In the genomic region with DNA sequence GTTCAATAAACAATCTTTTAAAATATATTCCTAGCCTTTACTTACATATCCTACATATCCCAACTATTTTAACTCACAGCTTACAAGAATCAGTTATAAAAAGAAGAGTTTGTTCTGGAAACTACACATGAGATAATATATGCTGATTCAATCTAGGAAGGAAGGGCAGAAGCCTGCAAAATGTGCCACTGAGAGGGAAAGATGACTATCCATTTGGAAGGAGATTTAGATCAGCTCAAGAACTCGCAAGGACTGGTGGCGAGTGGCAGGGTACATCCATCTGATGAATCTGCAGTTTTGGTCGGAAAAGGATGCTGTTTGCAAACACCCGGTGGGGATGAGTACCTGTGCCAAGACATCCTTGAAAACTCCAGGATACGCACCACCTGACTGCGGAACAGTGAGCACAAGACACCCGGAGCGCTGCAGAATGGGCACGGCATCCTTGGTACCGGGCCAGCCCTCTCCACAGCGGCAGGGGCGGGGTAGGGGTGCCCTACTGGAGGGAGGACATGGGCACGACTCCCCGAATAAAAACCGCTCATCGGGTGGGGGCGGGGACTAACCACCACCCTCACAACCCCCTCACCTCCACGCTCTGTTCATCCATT, we compare ENCODE assay signal across 8 cellular contexts. TPM values are rescaled to one million over a fixed set of nuclear protein-coding genes. Genes with fewer than 3 reads are reported as not detected.
DNase-seq lines count a peak whose midpoint lies in the region; ATAC-seq, FAIRE-seq and TF ChIP-seq lines count a peak whose summit lies in the region.

No MANE protein-coding gene starts in this region.

- peaks cover 0 to 24% of the 10 kb centered on the region in 2 donors for H3K36me3 ChIP-seq in psoas muscle (ENCODE audit: insufficient read depth in 1 of 2, low read depth in 1 of 2)

- ATAC-seq in GM21723 (IDR thresholded peaks at IDR 0.05; ENCODE audit: unreplicated experiment) (peak; percentile 39), T-cell (replicated peaks in 1 of 4) (peak; percentile 63 to 66 (median 66)), left ventricle myocardium superior (peak; percentile 64), psoas muscle (peak; percentile 43 to 59 (median 48))

- BruUV-seq in Calu3 (replicated peaks; lab: Mats Ljungman, UMichigan): no TSS peak

- peak overlapping the region; percentile 90 for H3K4me3 ChIP-seq in psoas muscle

- no peaks in the 10 kb centered on the region for H3K27me3 ChIP-seq in psoas muscle (ENCODE audit: insufficient read depth in 3 of 3, low read length in 2 of 3)

- POLR2A ChIA-PET in T-cell (lab: Charles Lee): interaction anchor here in 1 of 2 donors (0.9 to 1.3 kb wide), 2 partner anchors 12 to 46 kb away, joined by 4 read pairs; no protein-coding TSS in a partner anchor

- intact Hi-C loops in Calu3 (cut with micrococcal nuclease; ENCODE audit: unreplicated experiment): loop anchor here (10.0 kb wide), 1 partner anchor 49 kb away; a partner anchor contains a TSS
- intact Hi-C loops in left ventricle myocardium superior (cut with micrococcal nuclease): no loop called here
- intact Hi-C loops in psoas muscle (cut with DNase I): loop anchor here in 1 of 2 donors (5.0 kb wide), 1 partner anchor 46 kb away; no protein-coding TSS in a partner anchor

- CTCF ChIA-PET in Calu3 (lab: Charles Lee): interaction anchor here (1.7 kb wide), 1 partner anchor 49 kb away, joined by 6 read pairs; a partner anchor contains a TSS
- CTCF ChIA-PET in T-cell (lab: Charles Lee): interaction anchor here in 1 of 2 donors (3.1 kb wide), 1 partner anchor 49 kb away, joined by 18 read pairs; a partner anchor contains a TSS

- H3K36me3 Mint-ChIP-seq in Calu3 (ENCODE audit: insufficient read depth, unreplicated experiment) (peaks cover 20% of the 10 kb centered on the region), T-cell (peaks cover 19% of the 10 kb centered on the region)

- FAIRE-seq in urothelium cell line (lab: Jason Lieb, UNC): peak; percentile 67

- TF ChIP-seq CTCF in Calu3 (IDR thresholded peaks at IDR 0.05; ENCODE audit: unreplicated experiment): no peak
- no peak for TF ChIP-seq CTCF in psoas muscle (IDR thresholded peaks at IDR 0.05)

- H3K9me3 ChIP-seq in psoas muscle: no peaks in the 10 kb centered on the region

- DNase-seq in Calu3 (peak; percentile 45), KG1 (lab: John Stamatoyannopoulos, UW) (peak; percentile 16), T-cell (peak; percentile 46 to 85 (median 78)), amniotic epithelial cell (ENCODE audit: low read depth) (peak; percentile 33), left ventricle myocardium superior (peak; percentile 79), psoas muscle (peak; percentile 64 to 75), urothelium cell line (ENCODE audit: low spot score) (peak; percentile 81)

- H3K27ac Mint-ChIP-seq in Calu3 (ENCODE audit: unreplicated experiment): peak overlapping the region; percentile 81
- peak overlapping the region; percentile 87 to 91 for H3K27ac Mint-ChIP-seq in T-cell

- no peaks in the 10 kb centered on the region for H3K4me1 Mint-ChIP-seq in Calu3 (ENCODE audit: low read depth, unreplicated experiment)
- H3K4me1 Mint-ChIP-seq in T-cell: peaks cover 40 to 46% (median 44%) of the 10 kb centered on the region in 3 donors

- H3K27me3 Mint-ChIP-seq in Calu3 (ENCODE audit: unreplicated experiment) (no peaks in the 10 kb centered on the region), T-cell (no peaks in the 10 kb centered on the region)

- H3K27ac ChIP-seq in psoas muscle: peak overlapping the region; percentile 88

- H3K4me1 ChIP-seq in psoas muscle: peaks cover 12% of the 10 kb centered on the region

- H3K9me3 Mint-ChIP-seq in Calu3 (ENCODE audit: low read depth, unreplicated experiment) (no peaks in the 10 kb centered on the region), T-cell (no peaks in the 10 kb centered on the region)

- 0 to 1% (median 1%) methylated on average over 18 of the region's 18 CpGs for WGBS in psoas muscle, 3 donors

- H3K4me3 Mint-ChIP-seq in Calu3 (ENCODE audit: low read depth, unreplicated experiment): peak overlapping the region; percentile 99
- peak overlapping the region; percentile 94 to 96 (median 94) for H3K4me3 Mint-ChIP-seq in T-cell

RNA-seq across cellular contexts. Expression of a gene that starts 0.7 kb away (rescaled TPM):
- total RNA-seq in Calu3 (2022) (16.2 and 17.2 TPM in 2 replicates), T-cell (10 to 100 TPM; 17.9 to 26.4 (median 24.1) TPM), left ventricle myocardium superior (19.4 TPM), psoas muscle (10 to 100 TPM; 12.1 to 16.2 (median 14.7) TPM)
- polyA plus RNA-seq in psoas muscle: 10 to 100 TPM in 1 of 3 donors, 1 to 10 TPM in 2; 6.8 to 17.6 (median 9.5) TPM

RNA-seq across cellular contexts. Expression of a gene that starts 49.0 kb away (rescaled TPM):
- total RNA-seq in Calu3 (2022) (36.3 and 44.1 TPM in 2 replicates), T-cell (10 to 100 TPM; 12.4 to 15.6 (median 15.2) TPM), left ventricle myocardium superior (37.1 TPM), psoas muscle (10 to 100 TPM in 3 of 4 donors, 1 to 10 TPM in 1; 7.2 to 17.1 (median 11.2) TPM)
- polyA plus RNA-seq in psoas muscle: 10 to 100 TPM in 2 of 3 donors, 1 to 10 TPM in 1; 9.2 to 15.5 (median 11.5) TPM

RNA-seq across cellular contexts. Expression of a gene that starts 49.6 kb away (rescaled TPM):
- total RNA-seq in Calu3 (2022) (41.4 and 52.7 TPM in 2 replicates), T-cell (1 to 10 TPM; 1.1 to 3.3 (median 1.8) TPM), left ventricle myocardium superior (1.1 TPM), psoas muscle (1 to 10 TPM in 1 of 4 donors, under 1 TPM in 3; 0.34 to 1.0 (median 0.62) TPM)
- polyA plus RNA-seq in psoas muscle: 1 to 10 TPM in 1 of 3 donors, under 1 TPM in 2; 0.28 to 2.3 (median 0.44) TPM

Comparison
In these comparisons a context has a peak if more than half of its experiments do, and no peak if none do; other contexts are left out.
1. Peak in every context shown above with its lines: DNase-seq, ATAC-seq, H3K4me3 ChIP-seq and H3K27ac ChIP-seq.
2. DNase-seq: peak in every context shown above with its lines; median percentile 81 in urothelium cell line; 79 in left ventricle myocardium superior; 78 in T-cell; 70 in psoas muscle; 45 in Calu3; 33 in amniotic epithelial cell; 16 in KG1.